ENCODE assay signal across 12 cellular contexts in genomic region chr11:87030458-87031054, GRCh38. TPM values are rescaled to one million over a fixed set of nuclear protein-coding genes. Genes with fewer than 3 reads are reported as not detected.
DNase-seq lines count a peak whose midpoint lies in the region; ATAC-seq, FAIRE-seq and TF ChIP-seq lines count a peak whose summit lies in the region.
"Had no signal": no experiment of that assay in that cellular context is flagged by ENCODE, and none has a peak within 500 bp of the region (broad histone marks: within the 10 kb centered on the region; RNA-seq: fewer than 3 reads in every experiment).

No MANE protein-coding gene starts in this region.

- TF ChIP-seq EP300 in GM12878 (IDR thresholded peaks at IDR 0.05; ENCODE audit: borderline replicate concordance in 1 of 2, control insufficient read depth in 1 of 2, low read depth in 2 of 2, low read length in 2 of 2) = no peak

- no peak overlapping the region for H3K4me3 ChIP-seq in BLaER1 treated with 17β-estradiol and CSF1 and Interleukin-3, amounts not matched to agents 10 nM and 100 nM
- no peak overlapping the region for H3K4me3 ChIP-seq in GM12878

- H3K4me2 ChIP-seq in BLaER1 treated with 17β-estradiol and CSF1 and Interleukin-3, amounts not matched to agents 10 nM and 100 nM = peak overlapping the region in 7 of 11 experiments; percentile 3 to 80 (median 41); a peak in 11 of 22 replicates
- H3K4me2 ChIP-seq in GM12878 (ENCODE audit: control insufficient read depth, insufficient read depth) = no peak overlapping the region; the same call in 1 of the 2 replicates

- H2AFZ ChIP-seq in GM12878 (ENCODE audit: control insufficient read depth, low read depth, low read length) = peak overlapping the region; percentile 41; the same call in 1 of the 2 replicates

- intact Hi-C loops in GM12878 (cut with micrococcal nuclease; ENCODE audit: unreplicated experiment) = loop anchor here (10.0 kb wide), 1 partner anchor 54 kb away; no protein-coding TSS in a partner anchor

- DNase-seq in KBM-7 (peak; percentile 54), GM12878 (ENCODE audit: low read depth, low spot score) (no peak), ureter (ENCODE audit: low spot score) (no peak), superior temporal gyrus (ENCODE audit: extremely low spot score) (no peak), DMS153 (lab: John Stamatoyannopoulos, UW) (no peak)
- DNase-seq: cerebellar nuclear complex, HCEC 1CT, NCI-H1092 treated with DMSO at 0.1 percent for 48 hours had no signal

- no peaks in the 10 kb centered on the region for H4K20me1 ChIP-seq in BLaER1 treated with 17β-estradiol and CSF1 and Interleukin-3, amounts not matched to agents 10 nM and 100 nM
- no peaks in the 10 kb centered on the region for H4K20me1 ChIP-seq in GM12878 (ENCODE audit: control insufficient read depth, insufficient read depth)

- no peak overlapping the region for H3K27ac ChIP-seq in BLaER1 treated with 17β-estradiol and CSF1 and Interleukin-3, amounts not matched to agents 10 nM and 100 nM
- no peak overlapping the region for H3K27ac ChIP-seq in GM12878 (ENCODE audit: control insufficient read depth, insufficient read depth)

- H3K4me1 ChIP-seq in BLaER1 treated with 17β-estradiol and CSF1 and Interleukin-3, amounts not matched to agents 10 nM and 100 nM = peaks cover 0 to 9% (median 6%) of the 10 kb centered on the region in 10 experiments; a peak in 8 of 20 replicates
- H3K4me1 ChIP-seq in GM12878 (ENCODE audit: control insufficient read depth, insufficient read depth, low read length) = no peaks in the 10 kb centered on the region

- no peaks in the 10 kb centered on the region for H3K36me3 ChIP-seq in BLaER1 treated with 17β-estradiol and CSF1 and Interleukin-3, amounts not matched to agents 10 nM and 100 nM
- H3K36me3 ChIP-seq in GM12878 (ENCODE audit: control insufficient read depth in 2 of 2, insufficient read depth in 2 of 2, low read length in 1 of 2) = no peaks in the 10 kb centered on the region

- BruUV-seq in GM12878 (replicated peaks; lab: Mats Ljungman, UMichigan) = no TSS peak

- RAD21 ChIA-PET in GM12878 (lab: Charles Lee; ENCODE audit: unreplicated experiment) = no interaction called here

- ATAC-seq in GM18868 (IDR thresholded peaks at IDR 0.05; ENCODE audit: unreplicated experiment) = peak; percentile 81
- ATAC-seq in GM12878 = peak; percentile 70
- ATAC-seq in HG03045 (IDR thresholded peaks at IDR 0.05; ENCODE audit: unreplicated experiment) = no peak

- CTCF ChIA-PET in GM12878 (lab: Yijun Ruan, JAX) = interaction anchor here (1.9 kb wide), 1 partner anchor 9 kb away, joined by 6 read pairs; no protein-coding TSS in a partner anchor

- TF ChIP-seq POLR2A in GM12878 (IDR thresholded peaks at IDR 0.05; ENCODE audit: low read depth, low read length) = no peak

- H3K27me3 ChIP-seq in BLaER1 treated with 17β-estradiol and CSF1 and Interleukin-3, amounts not matched to agents 10 nM and 100 nM = no peaks in the 10 kb centered on the region
- H3K27me3 ChIP-seq in GM12878 (replicated peaks in 1 of 2; ENCODE audit: control insufficient read depth in 2 of 2, insufficient read depth in 2 of 2, low read length in 1 of 2) = no peaks in the 10 kb centered on the region

- POLR2A ChIA-PET in GM12878 (lab: Charles Lee) = no interaction called here

- SMC1A ChIA-PET in GM12878 (lab: Charles Lee; ENCODE audit: uncharacterized antibody, unreplicated experiment) = interaction anchor here (0.8 to 1.3 kb wide), 2 partner anchors 30 to 87 kb away, joined by 3 read pairs; no protein-coding TSS in a partner anchor

- H3K9me3 ChIP-seq in BLaER1 treated with 17β-estradiol and CSF1 and Interleukin-3, amounts not matched to agents 10 nM and 100 nM (replicated peaks in 1 of 11) = no peaks in the 10 kb centered on the region
- H3K9me3 ChIP-seq in GM12878 (replicated peaks; ENCODE audit: control insufficient read depth, insufficient read depth, low read length) = no peaks in the 10 kb centered on the region

- H3K9ac ChIP-seq in BLaER1 treated with 17β-estradiol and CSF1 and Interleukin-3, amounts not matched to agents 10 nM and 100 nM = no peak overlapping the region
- H3K9ac ChIP-seq in GM12878 (ENCODE audit: control insufficient read depth, insufficient read depth, low read length) = no peak overlapping the region

- 37% methylated on average over 5 of the region's 5 CpGs for WGBS in GM12878 (ENCODE audit: insufficient coverage, insufficient replicate concordance, low lambda C conversion rate, missing lambda C conversion rate)

- no peaks in the 10 kb centered on the region for H3K79me2 ChIP-seq in GM12878 (ENCODE audit: control insufficient read depth, insufficient read depth, low read length)

- TF ChIP-seq CTCF in GM12878 (IDR thresholded peaks at IDR 0.05 in 2 of 3, conservative IDR thresholded peaks at IDR 0.05 in 1 of 3; ENCODE audit: control insufficient read depth in 2 of 3, extremely low read depth in 1 of 3, insufficient read depth in 1 of 3, low read depth in 3 of 3, low read length in 3 of 3) = 0 out of 6 replicates have a peak, but pooled peaks of 1 of the 3 experiments have one; percentile 5

- FAIRE-seq in GM12878 (lab: Jason Lieb, UNC) = no peak
- FAIRE-seq: keratinocyte had no signal

- in situ Hi-C loops in KBM-7 (cut with MboI; ENCODE audit: low pct_unique_long_range_greater_than_20kb, low sequenced_read_pairs) = no loop called here
- in situ Hi-C loops in GM12878 (cut with MboI) = no loop called here

- TF ChIP-seq RAD21 in GM12878 (IDR thresholded peaks at IDR 0.05; ENCODE audit: insufficient read depth, low read depth, low read length) = no peak

TF ChIP-seq in GM12878, 131 proteins besides CTCF, POLR2A, EP300 and RAD21:
- TF ChIP-seq CREB1 (IDR thresholded peaks at IDR 0.05; ENCODE audit: low read depth) (peak; percentile 26; the same call in 1 of the 2 replicates), RUNX3 (IDR thresholded peaks at IDR 0.05; ENCODE audit: low read length) (peak; percentile 41; the same call in 1 of the 2 replicates), ZNF274 (IDR thresholded peaks at IDR 0.05; ENCODE audit: insufficient read depth, insufficient read length) (no peak), BMI1 (IDR thresholded peaks at IDR 0.05; ENCODE audit: borderline replicate concordance) (no peak), ATF3 (IDR thresholded peaks at IDR 0.05; ENCODE audit: borderline replicate concordance, extremely low read depth, low read depth, low read length) (no peak)

RNA-seq across cellular contexts. Expression of gene TMEM135, which starts 7.2 kb away (rescaled TPM):
- total RNA-seq in GM12878 (2013; cell fraction: nucleolus; rRNA removed) = 54.0 and 135 TPM in 2 replicates
- total RNA-seq in GM12878 (2014; rRNA removed) = 13.1 and 16.5 TPM in 2 replicates
- total RNA-seq in GM12878 (2014; rRNA removed; fragmentation: Illumina TruSeq; extraction: Trizol) = 24.2 and 24.6 TPM in 2 replicates
- total RNA-seq in GM12878 (2021) = 15.9 and 16.8 TPM in 2 replicates
- 3.5 TPM for polyA plus RNA-seq in GM12878 (2011; ENCODE audit: low read depth)
- polyA plus RNA-seq in GM12878 (2011; rRNA removed) = 23.3 and 37.4 TPM in 2 replicates
- 16.6 and 21.6 TPM in 2 replicates for polyA plus RNA-seq in GM12878 (2011; cell fraction: cytosol; rRNA removed)
- polyA plus RNA-seq in GM12878 (2011; cell fraction: nucleus; rRNA removed) = 12.2 and 13.3 TPM in 2 replicates
- polyA plus RNA-seq in GM12878 (2012) = 5.6 and 9.4 TPM in 2 replicates
- 10.7 and 12.8 TPM in 2 replicates for polyA plus RNA-seq in GM12878 (2014; fragmentation: Illumina TruSeq; extraction: Trizol)
- polyA plus RNA-seq in GM12878 (2014; fragmentation: Nextera tagmentation; extraction: Ambion mirVana) = 1 to 10 TPM; 7.2 to 9.1 TPM
- 8.6 and 117 TPM in 2 replicates for polyA plus RNA-seq in GM12878 (2014; rRNA removed)
- 10 to 100 TPM in 1 of 2 experiments, 1 to 10 TPM in 1; 9.2 to 12.7 TPM for polyA plus RNA-seq in GM12878 (2016; fragmentation: Nextera tagmentation; extraction: Ambion mirVana)
- 37.5 and 61.0 TPM in 2 replicates for polyA minus RNA-seq in GM12878 (2011; rRNA and poly(A)+ RNA removed)
- 11.4 and 14.7 TPM in 2 replicates for polyA minus RNA-seq in GM12878 (2011; cell fraction: cytosol; rRNA and poly(A)+ RNA removed)
- polyA minus RNA-seq in GM12878 (2011; cell fraction: nucleus; rRNA and poly(A)+ RNA removed) = 50.2 and 102 TPM in 2 replicates
- 25.5 TPM for total RNA-seq in ureter
